In genomic region chr4:54277691-54278090, GRCh38 we compare ENCODE assay signal across 9 cellular contexts. TPM values are rescaled to one million over a fixed set of nuclear protein-coding genes. Genes with fewer than 3 reads are reported as not detected.
DNase-seq lines count a peak whose midpoint lies in the region; ATAC-seq and TF ChIP-seq lines count a peak whose summit lies in the region.
"Had no signal": no experiment of that assay in that cellular context is flagged by ENCODE, and none has a peak within 500 bp of the region (broad histone marks: within the 10 kb centered on the region; RNA-seq: fewer than 3 reads in every experiment).

No MANE protein-coding gene starts in this region.

- no peaks in the 10 kb centered on the region for H3K79me2 ChIP-seq in PC-3 (ENCODE audit: low read length)

- no peak overlapping the region for H3K4me3 ChIP-seq in PC-3 (ENCODE audit: low read length)

- H3F3A ChIP-seq in PC-3 (ENCODE audit: low read length, unreplicated experiment): no peaks in the 10 kb centered on the region

- H3K27me3 ChIP-seq in PC-3 (ENCODE audit: low read length): 0 out of 2 replicates have a peak, but pooled peaks cover 10% of the 10 kb centered on the region

- H2AFZ ChIP-seq in PC-3 (ENCODE audit: low read length): no peak overlapping the region

- intact Hi-C loops in PC-3 (cut with micrococcal nuclease): no loop called here
- intact Hi-C loops in cardiac septum (cut with DNase I): no loop called here

- H4K20me1 ChIP-seq in PC-3 (ENCODE audit: low read length): no peaks in the 10 kb centered on the region

- POLR2A ChIA-PET in PC-3 (lab: Charles Lee; ENCODE audit: unreplicated experiment): interaction anchor here (0.7 kb wide), 1 partner anchor 43 kb away, joined by 3 read pairs; no protein-coding TSS in a partner anchor

- no peak for TF ChIP-seq CTCF in PC-3 (conservative IDR thresholded peaks at IDR 0.05; ENCODE audit: low read depth, low read length)

- no peaks in the 10 kb centered on the region for H3K36me3 ChIP-seq in PC-3 (ENCODE audit: low read depth, low read length)

- H3K4me2 ChIP-seq in PC-3 (ENCODE audit: low read length): peak overlapping the region; percentile 13

- CTCF ChIA-PET in PC-3 (lab: Charles Lee): no interaction called here

- peaks cover 25% of the 10 kb centered on the region for H3K4me1 ChIP-seq in PC-3 (ENCODE audit: insufficient read depth, low read length)

- no peak overlapping the region for H3K9ac ChIP-seq in PC-3 (ENCODE audit: low read length)

- H3K27ac ChIP-seq in PC-3 (ENCODE audit: low read length): no peak overlapping the region

- peak; percentile 22 for DNase-seq in DMS53 treated with DMSO at 0.1 percent for 48 hours (lab: John Stamatoyannopoulos, UW; ENCODE audit: unreplicated experiment)
- DNase-seq in PC-3: peak; percentile 75
- DNase-seq in glomerular endothelial cell (ENCODE audit: extremely low read depth, low read depth, low spot score): peak; percentile 69
- DNase-seq in anterior cingulate cortex (lab: John Stamatoyannopoulos, UW): no peak
- no peak for DNase-seq in C1 segment of cervical spinal cord (lab: John Stamatoyannopoulos, UW)
- no peak for DNase-seq in NK-92 (lab: John Stamatoyannopoulos, UW; ENCODE audit: unreplicated experiment)
- no peak for DNase-seq in cardiac septum (ENCODE audit: low spot score)

- BruUV-seq in PC-3 (replicated peaks; lab: Mats Ljungman, UMichigan): no TSS peak

- H3K9me2 ChIP-seq in PC-3 (replicated peaks; ENCODE audit: low read length): no peaks in the 10 kb centered on the region

- ATAC-seq in GM21786 (IDR thresholded peaks at IDR 0.05; ENCODE audit: unreplicated experiment): peak; percentile 60
- peak; percentile 42; the same call in 1 of the 2 replicates for ATAC-seq in PC-3

- H3K9me3 ChIP-seq in PC-3 (ENCODE audit: low read length): no peaks in the 10 kb centered on the region

RNA-seq across cellular contexts. Expression of gene PDGFRA, which starts 48.6 kb away (rescaled TPM):
- total RNA-seq in PC-3 (2014; rRNA removed): 1.1 and 1.9 TPM in 2 replicates
- 1.1 and 3.2 TPM in 2 replicates for total RNA-seq in glomerular endothelial cell
- total RNA-seq in cardiac septum: 23.4 TPM
- total RNA-seq: activated CD8-positive, alpha-beta memory T cell treated with anti-CD3 and anti-CD28 coated beads for 36 hours had no signal

Comparison
In these comparisons a context has a peak if more than half of its experiments do, and no peak if none do; other contexts are left out.
1. DNase-seq: peak in DMS53 treated with DMSO at 0.1 percent for 48 hours (single experiment), PC-3 (single experiment) and glomerular endothelial cell (single experiment); none in anterior cingulate cortex (0 of 58), C1 segment of cervical spinal cord (0 of 14), NK-92 (single experiment) and cardiac septum (single experiment).